8 cellular contexts compared by ENCODE assay signal in the genomic region with DNA sequence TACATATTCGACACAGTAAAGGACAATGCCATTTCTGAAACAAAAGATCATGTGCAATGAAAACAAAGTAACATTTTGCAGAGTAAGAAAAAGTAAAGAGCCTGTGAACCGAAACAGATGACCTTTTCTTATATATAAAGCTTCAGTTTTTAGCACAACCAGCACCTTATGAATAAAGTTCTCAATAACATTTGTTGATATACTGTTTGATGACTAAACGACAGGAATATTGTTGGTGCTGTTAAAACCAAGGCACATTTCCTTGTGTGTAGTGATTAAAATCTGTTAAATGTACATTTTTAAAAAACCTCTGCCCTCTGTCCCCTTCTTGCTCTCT. TPM values are rescaled to one million over a fixed set of nuclear protein-coding genes. Genes with fewer than 3 reads are reported as not detected.
DNase-seq lines count a peak whose midpoint lies in the region; ATAC-seq and TF ChIP-seq lines count a peak whose summit lies in the region.

No MANE protein-coding gene starts in this region.

- H3K9me3 Mint-ChIP-seq in endothelial cell (ENCODE audit: unreplicated experiment): no peaks in the 10 kb centered on the region

- H3K27ac ChIP-seq in DOHH2 (ENCODE audit: low read depth, low read length): peak overlapping the region; percentile 92
- H3K27ac ChIP-seq in OCI-LY1 (ENCODE audit: low read depth, low read length, poor library complexity, severe bottlenecking): peak overlapping the region; percentile 78
- H3K27ac ChIP-seq in ovary: no peak overlapping the region

- no peaks in the 10 kb centered on the region for H3K27me3 ChIP-seq in DOHH2 (ENCODE audit: control insufficient read depth, low read length)
- H3K27me3 ChIP-seq in OCI-LY1 (ENCODE audit: insufficient read depth, low read length): no peaks in the 10 kb centered on the region
- no peaks in the 10 kb centered on the region for H3K27me3 ChIP-seq in ovary

- intact Hi-C loops in ovary (cut with DNase I): no loop called here

- H3K79me2 ChIP-seq in DOHH2 (ENCODE audit: control insufficient read depth, low read length) (peaks cover 95% of the 10 kb centered on the region), OCI-LY1 (ENCODE audit: insufficient read depth, low read length) (peaks cover 59% of the 10 kb centered on the region)

- peak overlapping the region; percentile 95 for H3K27ac Mint-ChIP-seq in endothelial cell (ENCODE audit: unreplicated experiment)

- H4K20me1 ChIP-seq in DOHH2 (ENCODE audit: control insufficient read depth, insufficient read depth, low read depth, low read length): peaks cover 38% of the 10 kb centered on the region
- H4K20me1 ChIP-seq in OCI-LY1 (ENCODE audit: insufficient read depth, low read length): no peaks in the 10 kb centered on the region

- no peak for DNase-seq in endothelial cell (ENCODE audit: low spot score)
- DNase-seq in ovary: no peak
- no peak for DNase-seq in MV-4-11 (lab: John Stamatoyannopoulos, UW)
- no peak for DNase-seq in iPS-NIHi11 (ENCODE audit: low spot score)
- DNase-seq in activated CD4-positive, alpha-beta T cell treated with anti-CD3 and anti-CD28 coated beads for 48 hours: no peak

- no peak for TF ChIP-seq CTCF in DOHH2 (IDR thresholded peaks at IDR 0.05; ENCODE audit: low read depth, low read length, poor library complexity, severe bottlenecking)
- TF ChIP-seq CTCF in OCI-LY1 (IDR thresholded peaks at IDR 0.05; ENCODE audit: low read length): no peak
- TF ChIP-seq CTCF in endothelial cell (IDR thresholded peaks at IDR 0.05; ENCODE audit: unreplicated experiment): no peak
- no peak for TF ChIP-seq CTCF in ovary (IDR thresholded peaks at IDR 0.05)

- no peak for TF ChIP-seq POLR2A in ovary (IDR thresholded peaks at IDR 0.05)

- H3K9ac ChIP-seq in OCI-LY1 (ENCODE audit: low read length): peak overlapping the region; percentile 92

- H3F3A ChIP-seq in DOHH2 (ENCODE audit: control insufficient read depth, insufficient read depth) (peaks cover 3% of the 10 kb centered on the region; the same call in 1 of the 2 replicates), OCI-LY1 (ENCODE audit: insufficient read depth, low read length) (no peaks in the 10 kb centered on the region)

- H3K4me1 Mint-ChIP-seq in endothelial cell (ENCODE audit: unreplicated experiment): peaks cover 45% of the 10 kb centered on the region

- H3K36me3 Mint-ChIP-seq in endothelial cell (ENCODE audit: low read depth, unreplicated experiment): peaks cover 8% of the 10 kb centered on the region

- peaks cover 5% of the 10 kb centered on the region for H3K27me3 Mint-ChIP-seq in endothelial cell (ENCODE audit: unreplicated experiment)

- peak overlapping the region; percentile 98 for H3K4me3 Mint-ChIP-seq in endothelial cell (ENCODE audit: unreplicated experiment)

- H3K36me3 ChIP-seq in DOHH2 (ENCODE audit: control insufficient read depth, low read length) (peaks cover 84% of the 10 kb centered on the region), OCI-LY1 (ENCODE audit: insufficient read depth, low read length) (peaks cover 25% of the 10 kb centered on the region; the same call in 1 of the 2 replicates), ovary (no peaks in the 10 kb centered on the region)

- ATAC-seq in HG02798 (IDR thresholded peaks at IDR 0.05; ENCODE audit: poor library complexity, unreplicated experiment): no peak

- no peaks in the 10 kb centered on the region for H3K9me2 ChIP-seq in DOHH2 (replicated peaks; ENCODE audit: control insufficient read depth, low read length)
- H3K9me2 ChIP-seq in OCI-LY1 (ENCODE audit: low read depth, low read length): no peaks in the 10 kb centered on the region

- peaks cover 71% of the 10 kb centered on the region for H3K4me1 ChIP-seq in DOHH2 (ENCODE audit: control insufficient read depth, low read length)
- H3K4me1 ChIP-seq in OCI-LY1 (ENCODE audit: insufficient read depth, low read length, severe bottlenecking): peaks cover 65% of the 10 kb centered on the region
- H3K4me1 ChIP-seq in ovary (ENCODE audit: insufficient read depth): peaks cover 3% of the 10 kb centered on the region

- TF ChIP-seq EP300 in ovary (IDR thresholded peaks at IDR 0.05): no peak

- H3K4me2 ChIP-seq in DOHH2 (ENCODE audit: low read length) (peak overlapping the region; percentile 90), OCI-LY1 (ENCODE audit: low read length) (peak overlapping the region; percentile 90)

- WGBS in ovary, 3 donors: 19 to 31% (median 22%) methylated on average over 3 of the region's 3 CpGs

- H3K4me3 ChIP-seq in DOHH2 (ENCODE audit: low read length) (peak overlapping the region; percentile 96), OCI-LY1 (ENCODE audit: low read depth, low read length, poor library complexity, severe bottlenecking) (peak overlapping the region; percentile 91), ovary (peak overlapping the region; percentile 100)

- H2AFZ ChIP-seq in OCI-LY1 (ENCODE audit: low read length): no peak overlapping the region

- H3K9me3 ChIP-seq in DOHH2 (ENCODE audit: control insufficient read depth, insufficient read depth, low read length) (no peaks in the 10 kb centered on the region), OCI-LY1 (ENCODE audit: low read length) (no peaks in the 10 kb centered on the region), ovary (no peaks in the 10 kb centered on the region)

RNA-seq across cellular contexts. Expression of gene PELI1, which starts 1.4 kb away (rescaled TPM):
- total RNA-seq in endothelial cell (ENCODE audit: unreplicated experiment): 46.4 TPM
- 10 to 100 TPM in 4 of 7 donors, 1 to 10 TPM in 3; 5.7 to 14.4 (median 12.0) TPM for total RNA-seq in ovary
- polyA plus RNA-seq in ovary: 10 to 100 TPM in 1 of 2 donors, 1 to 10 TPM in 1; 6.3 to 13.3 TPM

Comparison
In these comparisons a context has a peak if more than half of its experiments do, and no peak if none do; other contexts are left out.
1. H3K27ac ChIP-seq: peak in DOHH2 (single experiment) and OCI-LY1 (single experiment); none in ovary (0 of 2).
2. Peak in every context shown above with its lines, with median percentiles within 50 percentile points of each other: H3K4me3 ChIP-seq.